In genomic region chr6:109034439-109035041, GRCh38 we compare ENCODE assay signal across 18 cellular contexts.
"Had no signal": no experiment of that assay in that cellular context is flagged by ENCODE, and none has a peak within 500 bp of the region (broad histone marks: within the 10 kb centered on the region; RNA-seq: fewer than 3 reads in every experiment).

No MANE protein-coding gene starts in this region.

- H3K4me3 ChIP-seq: cardiac muscle cell, skin epidermis, transverse colon had no signal

- H3K27me3 ChIP-seq: cardiac muscle cell, transverse colon had no signal

- H3K27ac ChIP-seq: cardiac muscle cell, foreskin keratinocyte, skin epidermis, transverse colon, WERI-Rb-1 had no signal

- H3K9me3 ChIP-seq: transverse colon had no signal

- DNase-seq: activated CD4-positive, alpha-beta memory T cell treated with anti-CD3 and anti-CD28 coated beads for 36 hours; activated CD8-positive, alpha-beta memory T cell treated with anti-CD3 and anti-CD28 coated beads, Interleukin-2, amount 50 U/mL, for 4 hours; activated effector memory CD4-positive, alpha-beta T cell treated with anti-CD3 and anti-CD28 coated beads, Interleukin-2, amount 50 U/mL, for 16 hours; activated T-cell treated with anti-CD3 and anti-CD28 coated beads, Interleukin-2, amount 50 U/mL, for 48 hours; foreskin keratinocyte; mesendoderm; right cardiac atrium; stimulated activated CD4-positive, alpha-beta T cell treated with anti-CD3 and anti-CD28 coated beads, Interleukin-15, amount 100 ng/mL, for 24 hours; stimulated activated CD4-positive, alpha-beta T cell treated with anti-CD3 and anti-CD28 coated beads, Interleukin-4, amount 100 ng/mL, for 1 hour; stimulated activated naive B cell treated with anti-CD40 and anti-IgM and Interleukin-4, amounts not matched to agents 10 μg/mL and 1 μg/mL and 100 μg/mL, for 72 hours; substantia nigra; T-cell; T1000; transverse colon; WERI-Rb-1 had no signal

- H3K4me1 ChIP-seq: foreskin keratinocyte had no signal

- H3K36me3 ChIP-seq: cardiac muscle cell, transverse colon, WERI-Rb-1 had no signal

- ATAC-seq: foreskin keratinocyte; natural killer cell treated with Interleukin-12 subunit alpha and Interleukin-12 subunit beta and Interleukin-15 and Interleukin-18, amount 100 ng/mL, for 72 hours; right cardiac atrium; stimulated activated naive B cell treated with anti-CD40 and anti-IgM and Interleukin-4, amounts not matched to agents 10 μg/mL and 1 μg/mL and 100 μg/mL, for 72 hours; T-cell had no signal
